ENCODE assay signal across 8 cellular contexts in the genomic region with DNA sequence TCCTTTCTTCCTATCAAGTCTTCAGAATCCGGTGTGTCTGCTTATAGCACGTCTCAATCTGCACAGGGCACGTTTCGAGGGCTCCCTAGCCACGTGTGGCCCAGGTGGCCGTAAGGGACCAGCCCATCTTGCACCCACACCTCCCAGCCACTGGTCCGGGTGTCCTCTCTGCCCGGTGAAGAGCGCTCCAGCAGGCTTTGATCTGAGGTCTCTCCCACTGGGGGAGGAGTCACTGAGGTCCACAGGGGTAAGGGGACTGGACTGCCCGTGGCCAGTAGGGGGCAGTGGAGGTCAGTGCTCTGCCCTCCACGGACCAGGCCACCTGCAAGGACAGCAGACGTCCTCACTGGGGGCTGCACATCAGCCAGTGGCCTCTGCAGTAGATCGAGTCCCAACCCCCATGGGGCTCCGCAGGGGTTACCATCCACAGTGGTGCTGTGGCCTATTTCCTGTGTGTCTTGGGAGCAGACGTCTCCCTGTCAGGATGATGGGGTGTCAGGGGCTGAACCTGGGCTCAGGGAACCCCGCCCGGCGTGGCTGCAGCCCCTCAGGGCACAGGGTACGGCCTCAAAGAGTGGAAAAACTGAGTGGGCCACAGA.
DNase-seq lines count a peak whose midpoint lies in the region; ATAC-seq and TF ChIP-seq lines count a peak whose summit lies in the region.

No MANE protein-coding gene starts in this region.

- intact Hi-C loops in activated CD4-positive, alpha-beta T cell treated with anti-CD3 and anti-CD28 coated beads for 36 hours (cut with DNase I, micrococcal nuclease) = no loop called here
- intact Hi-C loops in mucosa of descending colon (cut with DNase I, micrococcal nuclease) = no loop called here

- ATAC-seq in activated CD4-positive, alpha-beta T cell treated with anti-CD3 and anti-CD28 coated beads for 36 hours = peak; percentile 94
- peak; percentile 92 for ATAC-seq in mucosa of descending colon
- ATAC-seq in upper lobe of left lung (ENCODE audit: low FRiP score in 2 of 2) = peak; percentile 75 to 83
- ATAC-seq in HG03469 (IDR thresholded peaks at IDR 0.05; ENCODE audit: unreplicated experiment) = no peak

- POLR2A ChIA-PET in activated CD4-positive, alpha-beta T cell treated with anti-CD3 and anti-CD28 coated beads for 36 hours (lab: Charles Lee) = no interaction called here

- CTCF ChIA-PET in activated CD4-positive, alpha-beta T cell treated with anti-CD3 and anti-CD28 coated beads for 36 hours (lab: Charles Lee) = no interaction called here

- H3K36me3 ChIP-seq in WERI-Rb-1 = no peaks in the 10 kb centered on the region
- no peaks in the 10 kb centered on the region for H3K36me3 ChIP-seq in mucosa of descending colon (ENCODE audit: low read depth)
- H3K36me3 ChIP-seq in upper lobe of left lung = no peaks in the 10 kb centered on the region

- H3K4me3 ChIP-seq in WERI-Rb-1 (ENCODE audit: low read depth, low read length) (no peak overlapping the region), mucosa of descending colon (no peak overlapping the region), upper lobe of left lung (no peak overlapping the region)

- no peak overlapping the region for H3K27ac Mint-ChIP-seq in activated CD4-positive, alpha-beta T cell treated with anti-CD3 and anti-CD28 coated beads for 36 hours
- H3K27ac Mint-ChIP-seq in endothelial cell (ENCODE audit: unreplicated experiment) = no peak overlapping the region

- peaks cover 7% of the 10 kb centered on the region for H3K4me1 Mint-ChIP-seq in activated CD4-positive, alpha-beta T cell treated with anti-CD3 and anti-CD28 coated beads for 36 hours
- H3K4me1 Mint-ChIP-seq in endothelial cell (ENCODE audit: unreplicated experiment) = peaks cover 23% of the 10 kb centered on the region

- no peaks in the 10 kb centered on the region for H3K36me3 Mint-ChIP-seq in activated CD4-positive, alpha-beta T cell treated with anti-CD3 and anti-CD28 coated beads for 36 hours (ENCODE audit: low read depth)
- H3K36me3 Mint-ChIP-seq in endothelial cell (ENCODE audit: low read depth, unreplicated experiment) = no peaks in the 10 kb centered on the region

- H3K9me3 ChIP-seq in WERI-Rb-1 (ENCODE audit: severe bottlenecking) (no peaks in the 10 kb centered on the region), mucosa of descending colon (no peaks in the 10 kb centered on the region), upper lobe of left lung (no peaks in the 10 kb centered on the region)

- DNase-seq in activated CD4-positive, alpha-beta T cell treated with anti-CD3 and anti-CD28 coated beads for 36 hours = peak; percentile 77
- no peak for DNase-seq in activated CD4-positive, alpha-beta T cell treated with anti-CD3 and anti-CD28 coated beads for 4 hours
- DNase-seq in NCI-H1092 (lab: John Stamatoyannopoulos, UW) = peak; percentile 72
- DNase-seq in WERI-Rb-1 = peak; percentile 77
- peak; percentile 84 for DNase-seq in endothelial cell (ENCODE audit: low spot score)
- peak; percentile 41 to 81 (median 75) for DNase-seq in mucosa of descending colon
- DNase-seq in upper lobe of left lung = peak in 1 of 2 donors; percentile 65

- H3K27me3 Mint-ChIP-seq in activated CD4-positive, alpha-beta T cell treated with anti-CD3 and anti-CD28 coated beads for 36 hours = no peaks in the 10 kb centered on the region
- peaks cover 15% of the 10 kb centered on the region for H3K27me3 Mint-ChIP-seq in endothelial cell (ENCODE audit: unreplicated experiment)

- no peaks in the 10 kb centered on the region for H3K27me3 ChIP-seq in WERI-Rb-1 (ENCODE audit: insufficient read depth, low read depth, severe bottlenecking)
- H3K27me3 ChIP-seq in upper lobe of left lung = no peaks in the 10 kb centered on the region

- H3K4me1 ChIP-seq in mucosa of descending colon (ENCODE audit: low read depth) (peaks cover 4% of the 10 kb centered on the region), upper lobe of left lung (peaks cover 5 to 19% (median 15%) of the 10 kb centered on the region in 4 donors)

- peak overlapping the region; percentile 57 for H3K27ac ChIP-seq in WERI-Rb-1
- no peak overlapping the region for H3K27ac ChIP-seq in upper lobe of left lung

- no peak overlapping the region for H3K4me3 Mint-ChIP-seq in activated CD4-positive, alpha-beta T cell treated with anti-CD3 and anti-CD28 coated beads for 36 hours
- no peak overlapping the region for H3K4me3 Mint-ChIP-seq in endothelial cell (ENCODE audit: unreplicated experiment)

- TF ChIP-seq CTCF in WERI-Rb-1 (IDR thresholded peaks at IDR 0.05; ENCODE audit: low read depth, low read length) (peak; percentile 90), endothelial cell (IDR thresholded peaks at IDR 0.05; ENCODE audit: unreplicated experiment) (peak; percentile 89), mucosa of descending colon (IDR thresholded peaks at IDR 0.05) (peak; percentile 87), upper lobe of left lung (IDR thresholded peaks at IDR 0.05) (peak; percentile 72 to 89 (median 82))

- H3K9me3 Mint-ChIP-seq in activated CD4-positive, alpha-beta T cell treated with anti-CD3 and anti-CD28 coated beads for 36 hours (ENCODE audit: low read depth) = no peaks in the 10 kb centered on the region
- H3K9me3 Mint-ChIP-seq in endothelial cell (ENCODE audit: unreplicated experiment) = no peaks in the 10 kb centered on the region

- TF ChIP-seq EP300 in upper lobe of left lung (IDR thresholded peaks at IDR 0.05) = no peak

- WGBS in upper lobe of left lung, 2 donors = 50 to 51% methylated on average over 9 to 19 of the region's 19 CpGs

- no peak for TF ChIP-seq POLR2A in upper lobe of left lung (IDR thresholded peaks at IDR 0.05)

Comparison
In these comparisons a context has a peak if more than half of its experiments do, and no peak if none do; other contexts are left out.
1. DNase-seq: peak in activated CD4-positive, alpha-beta T cell treated with anti-CD3 and anti-CD28 coated beads for 36 hours (single experiment), NCI-H1092 (single experiment), WERI-Rb-1 (single experiment), endothelial cell (single experiment) and mucosa of descending colon (3 of 3); none in activated CD4-positive, alpha-beta T cell treated with anti-CD3 and anti-CD28 coated beads for 4 hours (0 of 2).
2. Peak in every context shown above with its lines, with median percentiles within 50 percentile points of each other: CTCF ChIP-seq.